ENCODE assay signal across 14 cellular contexts in genomic region chr5:130896636-130897035, GRCh38.
"Had no signal": no experiment of that assay in that cellular context is flagged by ENCODE, and none has a peak within 500 bp of the region (broad histone marks: within the 10 kb centered on the region; RNA-seq: fewer than 3 reads in every experiment).

No MANE protein-coding gene starts in this region.

- H3K27me3 ChIP-seq: brain microvascular endothelial cell, heart left ventricle, thyroid gland, uterus had no signal

- H3K4me1 Mint-ChIP-seq: activated naive CD8-positive, alpha-beta T cell treated with anti-CD3 and anti-CD28 coated beads, Interleukin-2, amount 10 ng/mL, durations not matched to agents 7 days and 5 days; immature natural killer cell; stimulated activated effector memory CD8-positive, alpha-beta T cell treated with anti-CD3 and anti-CD28 coated beads, Interleukin-12 subunit alpha, Interleukin-12 subunit beta, amount 100 ng/mL, for 72 hours had no signal

- H3K27ac ChIP-seq: brain microvascular endothelial cell, epithelial cell of prostate, heart left ventricle, thyroid gland, uterus had no signal

- H3K4me1 ChIP-seq: heart left ventricle, thyroid gland, uterus had no signal

- FAIRE-seq: frontal cortex had no signal

- ATAC-seq: activated CD4-positive, CD25-positive, alpha-beta regulatory T cell treated with anti-CD3 and anti-CD28 coated beads, Interleukin-2, amount 50 U/mL, for 24 hours; effector memory CD8-positive, alpha-beta T cell; heart left ventricle; stimulated activated effector memory CD8-positive, alpha-beta T cell treated with anti-CD3 and anti-CD28 coated beads, Interleukin-12 subunit alpha, Interleukin-12 subunit beta, amount 100 ng/mL, for 72 hours had no signal

- H3K4me3 Mint-ChIP-seq: activated naive CD8-positive, alpha-beta T cell treated with anti-CD3 and anti-CD28 coated beads, Interleukin-2, amount 10 ng/mL, durations not matched to agents 7 days and 5 days; dendritic cell treated with granulocyte-macrophage colony-stimulating factor and Interleukin-4, amounts not matched to agents 40 ng/mL and 50 ng/mL, for 4 days; effector memory CD8-positive, alpha-beta T cell; immature natural killer cell; stimulated activated effector memory CD8-positive, alpha-beta T cell treated with anti-CD3 and anti-CD28 coated beads, Interleukin-12 subunit alpha, Interleukin-12 subunit beta, amount 100 ng/mL, for 72 hours had no signal

- H3K27me3 Mint-ChIP-seq: activated naive CD8-positive, alpha-beta T cell treated with anti-CD3 and anti-CD28 coated beads, Interleukin-2, amount 10 ng/mL, durations not matched to agents 7 days and 5 days; dendritic cell treated with granulocyte-macrophage colony-stimulating factor and Interleukin-4, amounts not matched to agents 40 ng/mL and 50 ng/mL, for 4 days had no signal

- H3K9me3 ChIP-seq: thyroid gland, uterus had no signal

- H3K36me3 ChIP-seq: brain microvascular endothelial cell, heart left ventricle, thyroid gland, uterus had no signal

- H3K27ac Mint-ChIP-seq: activated naive CD8-positive, alpha-beta T cell treated with anti-CD3 and anti-CD28 coated beads, Interleukin-2, amount 10 ng/mL, durations not matched to agents 7 days and 5 days; dendritic cell treated with granulocyte-macrophage colony-stimulating factor and Interleukin-4, amounts not matched to agents 40 ng/mL and 50 ng/mL, for 4 days; effector memory CD8-positive, alpha-beta T cell; stimulated activated effector memory CD8-positive, alpha-beta T cell treated with anti-CD3 and anti-CD28 coated beads, Interleukin-12 subunit alpha, Interleukin-12 subunit beta, amount 100 ng/mL, for 72 hours had no signal

- H3K36me3 Mint-ChIP-seq: activated naive CD8-positive, alpha-beta T cell treated with anti-CD3 and anti-CD28 coated beads, Interleukin-2, amount 10 ng/mL, durations not matched to agents 7 days and 5 days; stimulated activated effector memory CD8-positive, alpha-beta T cell treated with anti-CD3 and anti-CD28 coated beads, Interleukin-12 subunit alpha, Interleukin-12 subunit beta, amount 100 ng/mL, for 72 hours had no signal

- DNase-seq: activated naive CD4-positive, alpha-beta T cell; activated naive CD8-positive, alpha-beta T cell treated with anti-CD3 and anti-CD28 coated beads, Interleukin-2, amount 10 ng/mL, durations not matched to agents 7 days and 5 days; brain microvascular endothelial cell; effector memory CD8-positive, alpha-beta T cell; heart left ventricle; immature natural killer cell; stimulated activated CD4-positive, alpha-beta T cell treated with anti-CD3 and anti-CD28 coated beads, Interleukin-2, amount 100 ng/mL, for 24 hours; thyroid gland; uterus had no signal

- H3K4me3 ChIP-seq: heart left ventricle, thyroid gland, uterus had no signal
